In genomic region chr3:114879059-114880031, GRCh38 we compare ENCODE assay signal across 8 cellular contexts.
A peak's percentile ranks its signal among the peaks of the same experiment; 100 is the strongest.
DNase-seq lines count a peak whose midpoint lies in the region; ATAC-seq and TF ChIP-seq lines count a peak whose summit lies in the region.

No MANE protein-coding gene starts in this region.

- CTCF ChIA-PET in activated naive CD4-positive, alpha-beta T cell treated with anti-CD3 and anti-CD28 coated beads for 36 hours (lab: Charles Lee), result interaction anchor here (0.8 kb wide), 1 partner anchor 10 kb away, joined by 3 read pairs; no protein-coding TSS in a partner anchor

- ATAC-seq in GM21576 (IDR thresholded peaks at IDR 0.05; ENCODE audit: unreplicated experiment), result peak; percentile 60

- H3K4me1 ChIP-seq in ovary (ENCODE audit: insufficient read depth), result peaks cover 8% of the 10 kb centered on the region

- H3K4me3 Mint-ChIP-seq in activated naive CD4-positive, alpha-beta T cell treated with anti-CD3 and anti-CD28 coated beads for 36 hours, result no peak overlapping the region

- no peak overlapping the region for H3K27ac Mint-ChIP-seq in activated naive CD4-positive, alpha-beta T cell treated with anti-CD3 and anti-CD28 coated beads for 36 hours

- no peaks in the 10 kb centered on the region for H3K27me3 ChIP-seq in ovary

- no peak for TF ChIP-seq POLR2A in ovary (IDR thresholded peaks at IDR 0.05)

- WGBS in ovary, 3 donors, result 16 to 27% (median 21%) methylated on average over 8 of the region's 8 CpGs

- in situ Hi-C loops in GM13976 (cut with MboI; ENCODE audit: low sequenced_read_pairs, unreplicated experiment), result no loop called here

- DNase-seq in GM03348 (ENCODE audit: low spot score) (peak; percentile 19), HT1080 (ENCODE audit: low read depth) (peak; percentile 93), amniotic stem cell (lab: John Stamatoyannopoulos, UW) (peak; percentile 11), ovary (peak in 2 of 5 donors; percentile 14 to 25), GM13976 (ENCODE audit: low spot score) (no peak)
- DNase-seq in activated CD4-positive, alpha-beta T cell treated with anti-CD3 and anti-CD28 coated beads for 48 hours, result no peak
- DNase-seq in activated naive CD4-positive, alpha-beta T cell treated with anti-CD3 and anti-CD28 coated beads for 36 hours, result no peak

- peaks cover 12% of the 10 kb centered on the region for H3K4me1 Mint-ChIP-seq in activated naive CD4-positive, alpha-beta T cell treated with anti-CD3 and anti-CD28 coated beads for 36 hours (ENCODE audit: low read depth)

- TF ChIP-seq CTCF in ovary (IDR thresholded peaks at IDR 0.05) (no peak), GM13976 (IDR thresholded peaks at IDR 0.05; ENCODE audit: borderline replicate concordance, control extremely low read depth, extremely low read depth, insufficient read depth, missing control alignments) (no peak)

- intact Hi-C loops in ovary (cut with DNase I), result no loop called here
- intact Hi-C loops in activated naive CD4-positive, alpha-beta T cell treated with anti-CD3 and anti-CD28 coated beads for 36 hours (cut with micrococcal nuclease), result no loop called here

- no peak overlapping the region for H3K4me3 ChIP-seq in ovary

- no peaks in the 10 kb centered on the region for H3K27me3 Mint-ChIP-seq in activated naive CD4-positive, alpha-beta T cell treated with anti-CD3 and anti-CD28 coated beads for 36 hours (ENCODE audit: low read depth)

- H3K36me3 Mint-ChIP-seq in activated naive CD4-positive, alpha-beta T cell treated with anti-CD3 and anti-CD28 coated beads for 36 hours (ENCODE audit: low read depth), result no peaks in the 10 kb centered on the region

- TF ChIP-seq EP300 in ovary (IDR thresholded peaks at IDR 0.05), result no peak

- H3K36me3 ChIP-seq in ovary, result no peaks in the 10 kb centered on the region

- H3K9me3 ChIP-seq in ovary, result no peaks in the 10 kb centered on the region

- H3K27ac ChIP-seq in ovary, result peak overlapping the region; percentile 10 to 65

- no peaks in the 10 kb centered on the region for H3K9me3 Mint-ChIP-seq in activated naive CD4-positive, alpha-beta T cell treated with anti-CD3 and anti-CD28 coated beads for 36 hours

Comparison
In these comparisons a context has a peak if more than half of its experiments do, and no peak if none do; other contexts are left out.
1. DNase-seq: peak in GM03348 (single experiment), HT1080 (single experiment) and amniotic stem cell (single experiment); none in activated CD4-positive, alpha-beta T cell treated with anti-CD3 and anti-CD28 coated beads for 48 hours (single experiment), GM13976 (single experiment) and activated naive CD4-positive, alpha-beta T cell treated with anti-CD3 and anti-CD28 coated beads for 36 hours (single experiment).